14 cellular contexts compared by ENCODE assay signal in the genomic region with DNA sequence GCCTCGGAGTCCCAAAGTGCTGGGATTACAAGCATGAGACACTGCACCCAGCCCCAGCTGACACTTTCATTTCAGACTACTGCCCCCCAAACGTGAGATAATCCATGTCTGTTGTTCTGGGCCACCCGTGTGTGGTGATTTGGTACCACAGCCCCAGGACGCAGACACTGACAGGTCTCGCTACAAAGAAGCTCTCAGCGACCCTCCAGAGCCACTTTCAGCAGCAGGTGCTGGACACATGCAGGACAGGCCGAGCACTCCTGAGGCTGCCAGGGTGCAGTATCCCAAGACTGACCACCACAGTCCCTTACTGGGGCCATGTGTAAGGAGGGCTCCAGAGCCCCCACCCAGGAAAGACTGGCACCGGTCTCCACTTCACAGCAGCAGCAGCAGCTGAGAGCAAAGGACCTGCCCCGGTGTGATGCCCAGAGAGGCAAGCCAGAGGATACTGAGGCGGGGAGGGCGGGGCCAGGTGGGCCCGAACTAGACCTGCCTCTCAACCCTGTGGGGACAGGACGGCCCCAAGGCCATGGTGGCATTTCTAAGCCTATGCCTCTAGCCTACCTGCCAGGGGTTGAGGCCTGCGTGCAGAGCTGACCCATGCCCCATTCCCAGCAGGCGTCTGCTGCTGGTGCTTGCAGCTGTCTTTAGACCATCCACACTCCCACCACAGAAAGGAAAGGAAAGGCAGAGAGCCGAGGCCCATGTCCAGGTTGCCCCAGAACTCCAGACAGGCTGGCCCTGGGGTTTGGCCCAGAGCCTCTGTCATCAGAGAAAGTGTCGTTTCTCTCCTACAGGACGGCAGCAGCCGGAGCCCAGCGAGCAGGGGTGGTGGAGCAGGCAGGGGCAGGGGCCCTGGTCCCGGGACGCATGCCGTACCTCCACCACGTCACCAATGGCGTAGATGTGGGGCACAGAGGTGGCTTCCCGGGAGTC. TPM values are rescaled to one million over a fixed set of nuclear protein-coding genes. Genes with fewer than 3 reads are reported as not detected.
DNase-seq lines count a peak whose midpoint lies in the region; ATAC-seq and TF ChIP-seq lines count a peak whose summit lies in the region.
"Had no signal": no experiment of that assay in that cellular context is flagged by ENCODE, and none has a peak within 500 bp of the region (broad histone marks: within the 10 kb centered on the region; RNA-seq: fewer than 3 reads in every experiment).

No MANE protein-coding gene starts in this region.

- intact Hi-C loops in lower lobe of right lung (cut with DNase I), result no loop called here
- intact Hi-C loops in prostate gland (cut with DNase I), result no loop called here

- peaks cover 13% of the 10 kb centered on the region for H3K4me1 Mint-ChIP-seq in activated naive CD8-positive, alpha-beta T cell treated with anti-CD3 and anti-CD28 coated beads, Interleukin-2, amount 10 ng/mL, durations not matched to agents 7 days and 5 days
- H3K4me1 Mint-ChIP-seq in activated naive CD8-positive, alpha-beta T cell treated with anti-CD3 and anti-CD28 coated beads, Interleukin-2, amount 50 U/mL, for 24 hours, result peaks cover 22% of the 10 kb centered on the region
- peaks cover 30% of the 10 kb centered on the region for H3K4me1 Mint-ChIP-seq in WTC11
- peaks cover 30% of the 10 kb centered on the region for H3K4me1 Mint-ChIP-seq in type B pancreatic cell (ENCODE audit: unreplicated experiment)
- H3K4me1 Mint-ChIP-seq in stimulated activated effector memory CD8-positive, alpha-beta T cell treated with anti-CD3 and anti-CD28 coated beads, Interleukin-12 subunit alpha, Interleukin-12 subunit beta, amount 100 ng/mL, for 72 hours, result no peaks in the 10 kb centered on the region

- H3K4me3 ChIP-seq in lower lobe of right lung, result no peak overlapping the region
- H3K4me3 ChIP-seq in prostate gland, result no peak overlapping the region
- H3K4me3 ChIP-seq: lung, transverse colon had no signal

- no peak for ATAC-seq in activated naive CD8-positive, alpha-beta T cell treated with anti-CD3 and anti-CD28 coated beads, Interleukin-2, amount 10 ng/mL, durations not matched to agents 7 days and 5 days (ENCODE audit: low read depth)
- no peak for ATAC-seq in activated naive CD8-positive, alpha-beta T cell treated with anti-CD3 and anti-CD28 coated beads, Interleukin-2, amount 50 U/mL, for 24 hours
- ATAC-seq in WTC11, result no peak
- ATAC-seq in lower lobe of right lung, result no peak
- no peak for ATAC-seq in stimulated activated effector memory CD8-positive, alpha-beta T cell treated with anti-CD3 and anti-CD28 coated beads, Interleukin-12 subunit alpha, Interleukin-12 subunit beta, amount 100 ng/mL, for 72 hours
- ATAC-seq: activated naive CD4-positive, alpha-beta T cell treated with anti-CD3 and anti-CD28 coated beads, Interleukin-2, amount 50 U/mL, for 72 hours had no signal

- WGBS in prostate gland, result 90% methylated on average over 26 of the region's 26 CpGs

- CTCF ChIA-PET in WTC11 (lab: Charles Lee), result interaction anchor here (1.2 kb wide), 1 partner anchor 152 kb away, joined by 4 read pairs; no protein-coding TSS in a partner anchor

- peaks cover 2% of the 10 kb centered on the region for H3K36me3 Mint-ChIP-seq in activated naive CD8-positive, alpha-beta T cell treated with anti-CD3 and anti-CD28 coated beads, Interleukin-2, amount 10 ng/mL, durations not matched to agents 7 days and 5 days
- H3K36me3 Mint-ChIP-seq in activated naive CD8-positive, alpha-beta T cell treated with anti-CD3 and anti-CD28 coated beads, Interleukin-2, amount 50 U/mL, for 24 hours (ENCODE audit: low read depth), result no peaks in the 10 kb centered on the region
- no peaks in the 10 kb centered on the region for H3K36me3 Mint-ChIP-seq in WTC11
- peaks cover 3% of the 10 kb centered on the region for H3K36me3 Mint-ChIP-seq in type B pancreatic cell
- no peaks in the 10 kb centered on the region for H3K36me3 Mint-ChIP-seq in stimulated activated effector memory CD8-positive, alpha-beta T cell treated with anti-CD3 and anti-CD28 coated beads, Interleukin-12 subunit alpha, Interleukin-12 subunit beta, amount 100 ng/mL, for 72 hours

- H3K36me3 ChIP-seq in lower lobe of right lung (peaks cover 13% of the 10 kb centered on the region), prostate gland (no peaks in the 10 kb centered on the region)
- H3K36me3 ChIP-seq: transverse colon had no signal

- H3K27me3 Mint-ChIP-seq in activated naive CD8-positive, alpha-beta T cell treated with anti-CD3 and anti-CD28 coated beads, Interleukin-2, amount 10 ng/mL, durations not matched to agents 7 days and 5 days, result no peaks in the 10 kb centered on the region
- H3K27me3 Mint-ChIP-seq in activated naive CD8-positive, alpha-beta T cell treated with anti-CD3 and anti-CD28 coated beads, Interleukin-2, amount 50 U/mL, for 24 hours, result no peaks in the 10 kb centered on the region
- H3K27me3 Mint-ChIP-seq in WTC11 (ENCODE audit: low read depth), result no peaks in the 10 kb centered on the region; the same call in 1 of the 2 replicates
- H3K27me3 Mint-ChIP-seq in type B pancreatic cell, result peaks cover 4% of the 10 kb centered on the region
- H3K27me3 Mint-ChIP-seq: dendritic cell treated with granulocyte-macrophage colony-stimulating factor and Interleukin-4, amounts not matched to agents 40 ng/mL and 50 ng/mL, for 4 days had no signal

- H3K9me3 ChIP-seq in lower lobe of right lung (no peaks in the 10 kb centered on the region), prostate gland (no peaks in the 10 kb centered on the region)
- H3K9me3 ChIP-seq: transverse colon had no signal

- no peaks in the 10 kb centered on the region for H3K9me3 Mint-ChIP-seq in activated naive CD8-positive, alpha-beta T cell treated with anti-CD3 and anti-CD28 coated beads, Interleukin-2, amount 10 ng/mL, durations not matched to agents 7 days and 5 days
- no peaks in the 10 kb centered on the region for H3K9me3 Mint-ChIP-seq in activated naive CD8-positive, alpha-beta T cell treated with anti-CD3 and anti-CD28 coated beads, Interleukin-2, amount 50 U/mL, for 24 hours
- H3K9me3 Mint-ChIP-seq in WTC11 (no peaks in the 10 kb centered on the region), type B pancreatic cell (no peaks in the 10 kb centered on the region)
- H3K9me3 Mint-ChIP-seq in stimulated activated effector memory CD8-positive, alpha-beta T cell treated with anti-CD3 and anti-CD28 coated beads, Interleukin-12 subunit alpha, Interleukin-12 subunit beta, amount 100 ng/mL, for 72 hours, result no peaks in the 10 kb centered on the region
- H3K9me3 Mint-ChIP-seq: activated naive CD4-positive, alpha-beta T cell treated with anti-CD3 and anti-CD28 coated beads, Interleukin-2, amount 50 U/mL, for 72 hours; dendritic cell treated with granulocyte-macrophage colony-stimulating factor and Interleukin-4, amounts not matched to agents 40 ng/mL and 50 ng/mL, for 4 days had no signal

- no peak for TF ChIP-seq POLR2A in prostate gland (IDR thresholded peaks at IDR 0.05)

- peak; percentile 24 for DNase-seq in activated naive CD8-positive, alpha-beta T cell treated with anti-CD3 and anti-CD28 coated beads, Interleukin-2, amount 10 ng/mL, durations not matched to agents 7 days and 5 days
- DNase-seq in activated naive CD8-positive, alpha-beta T cell treated with anti-CD3 and anti-CD28 coated beads, Interleukin-2, amount 50 U/mL, for 24 hours, result no peak
- DNase-seq in WTC11 (ENCODE audit: low spot score) (peak; percentile 8), lower lobe of right lung (peak; percentile 25), type B pancreatic cell (ENCODE audit: extremely low spot score, unreplicated experiment) (no peak), mucosa of gallbladder (ENCODE audit: low spot score) (no peak), prostate gland (ENCODE audit: low spot score) (no peak)
- no peak for DNase-seq in stimulated activated effector memory CD8-positive, alpha-beta T cell treated with anti-CD3 and anti-CD28 coated beads, Interleukin-12 subunit alpha, Interleukin-12 subunit beta, amount 100 ng/mL, for 72 hours (ENCODE audit: low spot score in 2 of 2)
- DNase-seq: activated CD4-positive, CD25-positive, alpha-beta regulatory T cell treated with anti-CD3 and anti-CD28 coated beads, Interleukin-2, amount 50 U/mL, for 72 hours; NCI-H446; transverse colon had no signal

- POLR2A ChIA-PET in activated naive CD8-positive, alpha-beta T cell treated with anti-CD3 and anti-CD28 coated beads, Interleukin-2, amount 10 ng/mL, durations not matched to agents 7 days and 5 days (lab: Charles Lee), result interaction anchor here (0.6 to 0.8 kb wide), 2 partner anchors 20 to 31 kb away, joined by 3 read pairs; no protein-coding TSS in a partner anchor
- POLR2A ChIA-PET in WTC11 (lab: Charles Lee), result no interaction called here

- H3K27me3 ChIP-seq in lower lobe of right lung (ENCODE audit: low read depth) (no peaks in the 10 kb centered on the region), prostate gland (replicated peaks; ENCODE audit: insufficient read depth) (no peaks in the 10 kb centered on the region)
- H3K27me3 ChIP-seq: transverse colon had no signal

- no peak overlapping the region for H3K4me3 Mint-ChIP-seq in activated naive CD8-positive, alpha-beta T cell treated with anti-CD3 and anti-CD28 coated beads, Interleukin-2, amount 10 ng/mL, durations not matched to agents 7 days and 5 days
- H3K4me3 Mint-ChIP-seq in activated naive CD8-positive, alpha-beta T cell treated with anti-CD3 and anti-CD28 coated beads, Interleukin-2, amount 50 U/mL, for 24 hours, result no peak overlapping the region
- H3K4me3 Mint-ChIP-seq in WTC11, result no peak overlapping the region
- no peak overlapping the region for H3K4me3 Mint-ChIP-seq in type B pancreatic cell
- no peak overlapping the region for H3K4me3 Mint-ChIP-seq in stimulated activated effector memory CD8-positive, alpha-beta T cell treated with anti-CD3 and anti-CD28 coated beads, Interleukin-12 subunit alpha, Interleukin-12 subunit beta, amount 100 ng/mL, for 72 hours
- H3K4me3 Mint-ChIP-seq: dendritic cell treated with granulocyte-macrophage colony-stimulating factor and Interleukin-4, amounts not matched to agents 40 ng/mL and 50 ng/mL, for 4 days had no signal

- peaks cover 29% of the 10 kb centered on the region for H3K4me1 ChIP-seq in lower lobe of right lung
- peaks cover 17% of the 10 kb centered on the region for H3K4me1 ChIP-seq in prostate gland (replicated peaks)

- H3K27ac ChIP-seq in lower lobe of right lung (no peak overlapping the region), prostate gland (no peak overlapping the region)

- no peak overlapping the region for H3K27ac Mint-ChIP-seq in activated naive CD8-positive, alpha-beta T cell treated with anti-CD3 and anti-CD28 coated beads, Interleukin-2, amount 10 ng/mL, durations not matched to agents 7 days and 5 days
- H3K27ac Mint-ChIP-seq in activated naive CD8-positive, alpha-beta T cell treated with anti-CD3 and anti-CD28 coated beads, Interleukin-2, amount 50 U/mL, for 24 hours, result no peak overlapping the region
- peak overlapping the region; percentile 98 for H3K27ac Mint-ChIP-seq in WTC11
- H3K27ac Mint-ChIP-seq in type B pancreatic cell, result peak overlapping the region; percentile 95
- H3K27ac Mint-ChIP-seq in stimulated activated effector memory CD8-positive, alpha-beta T cell treated with anti-CD3 and anti-CD28 coated beads, Interleukin-12 subunit alpha, Interleukin-12 subunit beta, amount 100 ng/mL, for 72 hours, result no peak overlapping the region
- H3K27ac Mint-ChIP-seq: activated naive CD4-positive, alpha-beta T cell treated with anti-CD3 and anti-CD28 coated beads, Interleukin-2, amount 50 U/mL, for 72 hours; dendritic cell treated with granulocyte-macrophage colony-stimulating factor and Interleukin-4, amounts not matched to agents 40 ng/mL and 50 ng/mL, for 4 days had no signal

- no peak for TF ChIP-seq CTCF in WTC11 (IDR thresholded peaks at IDR 0.05)
- no peak for TF ChIP-seq CTCF in lower lobe of right lung (IDR thresholded peaks at IDR 0.05)
- TF ChIP-seq CTCF in type B pancreatic cell (conservative IDR thresholded peaks at IDR 0.05), result no peak
- no peak for TF ChIP-seq CTCF in prostate gland (IDR thresholded peaks at IDR 0.05)

RNA-seq across cellular contexts. Expression of a gene that starts 28.0 kb away (rescaled TPM):
- total RNA-seq in activated naive CD8-positive, alpha-beta T cell treated with anti-CD3 and anti-CD28 coated beads, Interleukin-2, amount 10 ng/mL, durations not matched to agents 7 days and 5 days, result 10 to 100 TPM; 11.9 to 12.7 TPM
- total RNA-seq in WTC11 (2021), result 18.0 to 21.7 TPM (median 19.4 TPM) in 3 replicates
- total RNA-seq in lower lobe of right lung, result 6.0 TPM
- total RNA-seq in type B pancreatic cell (ENCODE audit: low replicate concordance), result 7.5 and 7.7 TPM in 2 replicates
- total RNA-seq in mucosa of gallbladder, result 6.2 TPM
- 10 to 100 TPM in 1 of 2 donors, 1 to 10 TPM in 1; 5.6 to 12.0 TPM for total RNA-seq in prostate gland

RNA-seq across cellular contexts. Expression of a gene that starts 28.0 kb away (rescaled TPM):
- total RNA-seq in activated naive CD8-positive, alpha-beta T cell treated with anti-CD3 and anti-CD28 coated beads, Interleukin-2, amount 10 ng/mL, durations not matched to agents 7 days and 5 days, result 10 to 100 TPM; 18.4 to 18.9 TPM
- 19.2 to 21.5 TPM (median 20.6 TPM) in 3 replicates for total RNA-seq in WTC11 (2021)
- 24.3 TPM for total RNA-seq in lower lobe of right lung
- total RNA-seq in type B pancreatic cell (ENCODE audit: low replicate concordance), result 28.8 and 39.1 TPM in 2 replicates
- 18.4 TPM for total RNA-seq in mucosa of gallbladder
- total RNA-seq in prostate gland, result 10 to 100 TPM; 15.7 to 41.9 TPM

RNA-seq across cellular contexts. Expression of a gene that starts 58.9 kb away (rescaled TPM):
- 10 to 100 TPM; 68.6 to 70.0 TPM for total RNA-seq in activated naive CD8-positive, alpha-beta T cell treated with anti-CD3 and anti-CD28 coated beads, Interleukin-2, amount 10 ng/mL, durations not matched to agents 7 days and 5 days
- 30.8 to 38.0 TPM (median 36.1 TPM) in 3 replicates for total RNA-seq in WTC11 (2021)
- 235 TPM for total RNA-seq in lower lobe of right lung
- total RNA-seq in type B pancreatic cell (ENCODE audit: low replicate concordance), result 87.2 and 87.4 TPM in 2 replicates
- 214 TPM for total RNA-seq in mucosa of gallbladder
- 100 to 1,000 TPM; 456 to 513 TPM for total RNA-seq in prostate gland

RNA-seq across cellular contexts. Expression of a gene that starts 58.9 kb away (rescaled TPM):
- 10 to 100 TPM; 20.7 to 20.8 TPM for total RNA-seq in activated naive CD8-positive, alpha-beta T cell treated with anti-CD3 and anti-CD28 coated beads, Interleukin-2, amount 10 ng/mL, durations not matched to agents 7 days and 5 days
- total RNA-seq in WTC11 (2021) (15.9 to 18.8 TPM (median 18.8 TPM) in 3 replicates), lower lobe of right lung (47.5 TPM), type B pancreatic cell (ENCODE audit: low replicate concordance) (13.2 and 25.1 TPM in 2 replicates), mucosa of gallbladder (26.9 TPM), prostate gland (10 to 100 TPM; 62.1 to 84.5 TPM)

Comparison
In these comparisons a context has a peak if more than half of its experiments do, and no peak if none do; other contexts are left out.
1. DNase-seq: peak in activated naive CD8-positive, alpha-beta T cell treated with anti-CD3 and anti-CD28 coated beads, Interleukin-2, amount 10 ng/mL, durations not matched to agents 7 days and 5 days (single experiment), WTC11 (single experiment) and lower lobe of right lung (single experiment); none in activated naive CD8-positive, alpha-beta T cell treated with anti-CD3 and anti-CD28 coated beads, Interleukin-2, amount 50 U/mL, for 24 hours (single experiment), type B pancreatic cell (single experiment), stimulated activated effector memory CD8-positive, alpha-beta T cell treated with anti-CD3 and anti-CD28 coated beads, Interleukin-12 subunit alpha, Interleukin-12 subunit beta, amount 100 ng/mL, for 72 hours (0 of 2), mucosa of gallbladder (single experiment) and prostate gland (single experiment).
2. H3K27ac Mint-ChIP-seq: peak in WTC11 (single experiment) and type B pancreatic cell (single experiment); none in activated naive CD8-positive, alpha-beta T cell treated with anti-CD3 and anti-CD28 coated beads, Interleukin-2, amount 10 ng/mL, durations not matched to agents 7 days and 5 days (single experiment), activated naive CD8-positive, alpha-beta T cell treated with anti-CD3 and anti-CD28 coated beads, Interleukin-2, amount 50 U/mL, for 24 hours (single experiment) and stimulated activated effector memory CD8-positive, alpha-beta T cell treated with anti-CD3 and anti-CD28 coated beads, Interleukin-12 subunit alpha, Interleukin-12 subunit beta, amount 100 ng/mL, for 72 hours (single experiment).